8 cellular contexts compared by ENCODE assay signal in the genomic region with DNA sequence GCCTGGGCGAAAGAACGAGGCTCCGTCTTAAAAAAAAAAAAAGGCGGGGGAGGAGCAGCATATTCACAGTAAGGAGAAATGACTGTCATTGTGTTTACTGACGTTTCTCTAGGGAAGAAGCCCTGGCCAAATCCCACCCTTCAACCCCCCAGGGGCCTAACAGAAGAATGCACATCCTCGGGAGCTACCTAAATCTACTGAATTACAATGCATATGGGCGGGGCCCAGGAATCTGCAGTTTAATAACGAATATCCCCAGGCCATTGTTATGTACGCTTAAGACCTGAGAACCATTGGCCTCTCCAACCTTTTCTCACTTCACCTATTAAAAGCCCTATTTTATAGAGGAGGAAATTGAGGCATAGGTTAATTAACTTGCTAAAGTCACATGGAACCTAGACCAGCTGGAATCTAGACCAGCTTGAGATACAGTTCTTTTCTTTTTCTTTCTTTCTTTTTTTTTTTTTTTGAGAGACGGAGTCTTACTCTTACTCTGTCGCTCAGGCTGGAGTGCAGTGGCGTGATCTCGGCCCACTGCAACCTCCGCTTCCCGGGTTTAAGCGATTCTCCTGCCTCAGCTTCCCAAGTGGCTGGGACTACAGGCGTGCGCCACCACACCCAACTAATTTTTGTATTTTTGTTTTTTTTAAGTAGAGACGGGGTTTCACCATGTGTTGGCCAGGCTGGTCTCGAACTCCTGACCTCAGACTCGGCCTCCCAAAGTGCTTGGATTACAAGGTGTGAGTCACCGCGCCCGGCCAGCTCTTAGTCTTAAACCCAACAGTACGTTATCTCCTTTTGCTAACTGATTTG. TPM values are rescaled to one million over a fixed set of nuclear protein-coding genes. Genes with fewer than 3 reads are reported as not detected.
A peak's percentile ranks its signal among the peaks of the same experiment; 100 is the strongest.
DNase-seq lines count a peak whose midpoint lies in the region; ATAC-seq, FAIRE-seq and TF ChIP-seq lines count a peak whose summit lies in the region.

No MANE protein-coding gene starts in this region.

- TF ChIP-seq CTCF in CD8-positive, alpha-beta T cell (IDR thresholded peaks at IDR 0.05) = no peak
- TF ChIP-seq CTCF in OCI-LY1 (IDR thresholded peaks at IDR 0.05; ENCODE audit: low read length) (no peak), endothelial cell (IDR thresholded peaks at IDR 0.05; ENCODE audit: unreplicated experiment) (no peak), pancreas (IDR thresholded peaks at IDR 0.05) (no peak)

- FAIRE-seq in pancreas (lab: Jason Lieb, UNC) = no peak

- no peaks in the 10 kb centered on the region for H4K20me1 ChIP-seq in OCI-LY1 (ENCODE audit: insufficient read depth, low read length)

- DNase-seq in CD8-positive, alpha-beta T cell = no peak
- no peak for DNase-seq in endothelial cell (ENCODE audit: low spot score)
- no peak for DNase-seq in pancreas
- no peak for DNase-seq in NK-92 (lab: John Stamatoyannopoulos, UW; ENCODE audit: unreplicated experiment)

- H3K27me3 ChIP-seq in CD8-positive, alpha-beta T cell (ENCODE audit: insufficient read depth, low read length) = no peaks in the 10 kb centered on the region
- no peaks in the 10 kb centered on the region for H3K27me3 ChIP-seq in OCI-LY1 (ENCODE audit: insufficient read depth, low read length)
- H3K27me3 ChIP-seq in pancreas = no peaks in the 10 kb centered on the region

- H2AFZ ChIP-seq in OCI-LY1 (ENCODE audit: low read length) = peak overlapping the region; percentile 95; the same call in 1 of the 2 replicates

- H3K9ac ChIP-seq in OCI-LY1 (ENCODE audit: low read length) = peak overlapping the region; percentile 86; the same call in 1 of the 2 replicates

- H3K9me3 ChIP-seq in CD8-positive, alpha-beta T cell (ENCODE audit: low read length) = no peaks in the 10 kb centered on the region
- no peaks in the 10 kb centered on the region for H3K9me3 ChIP-seq in OCI-LY1 (ENCODE audit: low read length)
- no peaks in the 10 kb centered on the region for H3K9me3 ChIP-seq in pancreas

- H3K36me3 ChIP-seq in CD8-positive, alpha-beta T cell (ENCODE audit: insufficient read depth, low read length) = no peaks in the 10 kb centered on the region
- H3K36me3 ChIP-seq in OCI-LY1 (ENCODE audit: insufficient read depth, low read length) (peaks cover 28% of the 10 kb centered on the region), pancreas (peaks cover 0 to 1% (median 0%) of the 10 kb centered on the region in 3 donors)

- CTCF ChIA-PET in CD8-positive, alpha-beta T cell (lab: Charles Lee) = interaction anchor here (0.8 to 1.4 kb wide), 3 partner anchors 9 to 28 kb away, joined by 3 to 7 read pairs (median 4); no protein-coding TSS in a partner anchor

- H3K27ac Mint-ChIP-seq in CD8-positive, alpha-beta T cell = peak overlapping the region; percentile 98
- peak overlapping the region; percentile 91 for H3K27ac Mint-ChIP-seq in endothelial cell (ENCODE audit: unreplicated experiment)

- peaks cover 31% of the 10 kb centered on the region for H3K4me1 Mint-ChIP-seq in CD8-positive, alpha-beta T cell (ENCODE audit: low read depth)
- H3K4me1 Mint-ChIP-seq in endothelial cell (ENCODE audit: unreplicated experiment) = peaks cover 7% of the 10 kb centered on the region

- WGBS in pancreas, 2 donors = 85 to 89% methylated on average over 25 of the region's 25 CpGs

- no peaks in the 10 kb centered on the region for H3K27me3 Mint-ChIP-seq in CD8-positive, alpha-beta T cell (ENCODE audit: low read depth)
- H3K27me3 Mint-ChIP-seq in endothelial cell (ENCODE audit: unreplicated experiment) = peaks cover 9% of the 10 kb centered on the region

- H3K4me1 ChIP-seq in CD8-positive, alpha-beta T cell (ENCODE audit: insufficient read depth, low read length) = peaks cover 12% of the 10 kb centered on the region
- H3K4me1 ChIP-seq in OCI-LY1 (ENCODE audit: insufficient read depth, low read length, severe bottlenecking) = peaks cover 15% of the 10 kb centered on the region
- H3K4me1 ChIP-seq in pancreas = peaks cover 0 to 11% (median 10%) of the 10 kb centered on the region in 3 donors

- peak overlapping the region; percentile 98 for H3K4me3 Mint-ChIP-seq in CD8-positive, alpha-beta T cell
- peak overlapping the region; percentile 98 for H3K4me3 Mint-ChIP-seq in endothelial cell (ENCODE audit: unreplicated experiment)

- H3K4me3 ChIP-seq in CD8-positive, alpha-beta T cell (ENCODE audit: low read depth, low read length) = peak overlapping the region; percentile 80
- H3K4me3 ChIP-seq in OCI-LY1 (ENCODE audit: low read depth, low read length, poor library complexity, severe bottlenecking) (peak overlapping the region; percentile 96), pancreas (peak overlapping the region in 2 of 4 donors; percentile 89 to 90)

- POLR2A ChIA-PET in CD8-positive, alpha-beta T cell (lab: Charles Lee) = interaction anchor here (0.9 to 1.8 kb wide), 3 partner anchors 8 to 147 kb away, joined by 3 to 7 read pairs (median 5); partner anchors contain the start of genes NMI and RBM43

- H3K9me2 ChIP-seq in OCI-LY1 (ENCODE audit: low read depth, low read length) = no peaks in the 10 kb centered on the region

- H3K79me2 ChIP-seq in OCI-LY1 (ENCODE audit: insufficient read depth, low read length) = peaks cover 19% of the 10 kb centered on the region

- ATAC-seq in CD8-positive, alpha-beta T cell = no peak
- ATAC-seq in pancreas (no peak), GM21723 (IDR thresholded peaks at IDR 0.05; ENCODE audit: unreplicated experiment) (no peak), GM21576 (IDR thresholded peaks at IDR 0.05; ENCODE audit: unreplicated experiment) (no peak), GM21619 (IDR thresholded peaks at IDR 0.05; ENCODE audit: unreplicated experiment) (no peak)

- peak overlapping the region; percentile 89 for H3K4me2 ChIP-seq in OCI-LY1 (ENCODE audit: low read length)

- H3K36me3 Mint-ChIP-seq in CD8-positive, alpha-beta T cell = peaks cover 27% of the 10 kb centered on the region
- H3K36me3 Mint-ChIP-seq in endothelial cell (ENCODE audit: low read depth, unreplicated experiment) = peaks cover 5% of the 10 kb centered on the region

- intact Hi-C loops in CD8-positive, alpha-beta T cell (cut with DNase I, micrococcal nuclease) = loop anchor here (1.0 to 5.0 kb wide), 5 partner anchors 148 to 1820 kb away; partner anchors contain the start of genes ARL5A (in 2 of the 2), PRPF40A (in 1 of the 2) and RBM43 (in 1 of the 2)
- intact Hi-C loops in pancreas (cut with DNase I) = no loop called here

- H3K27ac ChIP-seq in CD8-positive, alpha-beta T cell (ENCODE audit: low read depth, low read length) = peak overlapping the region; percentile 78
- no peak overlapping the region for H3K27ac ChIP-seq in OCI-LY1 (ENCODE audit: low read depth, low read length, poor library complexity, severe bottlenecking)
- H3K27ac ChIP-seq in pancreas = peak overlapping the region in 3 of 4 donors; percentile 80 to 97 (median 81)

- no peaks in the 10 kb centered on the region for H3F3A ChIP-seq in OCI-LY1 (ENCODE audit: insufficient read depth, low read length)

- H3K9me3 Mint-ChIP-seq in CD8-positive, alpha-beta T cell = no peaks in the 10 kb centered on the region
- H3K9me3 Mint-ChIP-seq in endothelial cell (ENCODE audit: unreplicated experiment) = no peaks in the 10 kb centered on the region

RNA-seq across cellular contexts. Expression of gene RIF1, which starts 0.7 kb away (rescaled TPM):
- total RNA-seq in CD8-positive, alpha-beta T cell = 10 to 100 TPM; 51.6 to 53.1 TPM
- total RNA-seq in endothelial cell (ENCODE audit: unreplicated experiment) (40.7 TPM), pancreas (10 to 100 TPM; 15.5 to 21.6 (median 17.9) TPM)
- 1 to 10 TPM; 2.6 to 4.5 TPM for polyA plus RNA-seq in pancreas

RNA-seq across cellular contexts. Expression of gene TNFAIP6, which starts 51.6 kb away (rescaled TPM):
- total RNA-seq in CD8-positive, alpha-beta T cell = not detected
- total RNA-seq in endothelial cell (ENCODE audit: unreplicated experiment) (not detected), pancreas (under 1 TPM in 3 of 6 donors, not detected in 3; 0.08 to 0.55 (median 0.44) TPM)
- polyA plus RNA-seq in pancreas = under 1 TPM in 1 of 2 donors, not detected in 1; 0.16 TPM

Comparison
In these comparisons a context has a peak if more than half of its experiments do, and no peak if none do; other contexts are left out.
1. intact Hi-C loops: an anchor here in CD8-positive, alpha-beta T cell (1.0 to 5.0 kb wide); none called in pancreas.